Comparison of ENCODE assay signal across 8 cellular contexts in the genomic region with DNA sequence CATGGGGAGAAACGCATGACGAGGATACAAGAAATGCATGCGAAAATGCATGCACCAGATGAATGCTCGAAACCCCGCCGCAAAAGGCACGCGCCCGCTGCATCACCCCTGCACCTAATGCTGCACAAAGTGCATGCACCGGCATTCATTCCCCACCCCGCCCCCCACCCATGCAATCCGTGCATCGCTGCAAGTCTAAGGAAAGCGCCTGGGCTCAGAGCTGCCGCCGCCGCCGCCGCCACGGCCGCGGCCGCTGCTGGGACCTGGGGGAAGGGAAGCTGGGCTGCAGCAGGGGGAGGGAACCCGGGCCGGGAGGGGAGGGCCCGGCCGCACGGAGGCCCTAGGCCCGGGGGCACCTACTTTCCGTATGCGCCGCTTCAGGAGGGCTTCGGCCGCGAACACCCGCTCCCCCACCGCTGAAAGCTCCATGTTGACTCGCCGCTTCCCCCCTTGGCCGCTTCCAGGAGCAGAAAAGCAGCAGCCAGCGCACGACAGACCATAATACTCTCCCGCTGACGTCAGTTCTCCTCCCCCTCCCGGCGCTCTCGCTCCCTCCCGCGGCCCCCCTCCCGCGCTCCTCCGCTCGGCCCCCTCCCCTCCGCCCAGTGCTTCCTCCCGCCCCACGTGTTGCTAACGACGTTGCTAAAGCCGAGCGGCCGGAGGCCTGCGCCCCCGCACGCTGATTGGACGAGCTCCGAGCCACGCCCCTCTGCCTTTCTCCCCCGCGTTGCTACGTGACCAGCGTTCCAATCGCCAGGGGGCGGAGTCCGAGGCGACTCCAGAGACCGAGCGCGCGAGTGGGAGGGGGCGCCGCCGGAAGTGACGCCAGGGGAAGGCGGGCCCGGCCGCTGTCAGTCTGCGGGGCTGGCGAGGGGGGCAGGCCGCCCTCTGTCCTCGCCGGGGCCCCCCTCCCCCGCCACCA. TPM values are rescaled to one million over a fixed set of nuclear protein-coding genes. Genes with fewer than 3 reads are reported as not detected.
DNase-seq lines count a peak whose midpoint lies in the region; ATAC-seq and TF ChIP-seq lines count a peak whose summit lies in the region.

A gene (minus strand): TSS at position 508 of the 922 bp plus-strand sequence. CDS start 79 bp downstream, at position 429.

- CTCF ChIA-PET in GM10248 (lab: Yijun Ruan, JAX): interaction anchor here (0.6 to 1.7 kb wide), 12 partner anchors 10 to 56 kb away, joined by 3 to 7 read pairs (median 4); a partner anchor contains a TSS

- TF ChIP-seq CTCF in GM10248 (IDR thresholded peaks at IDR 0.05; ENCODE audit: control extremely low read depth, extremely low read depth, low read depth, missing control alignments) (peak; percentile 18), osteocyte (IDR thresholded peaks at IDR 0.05) (peak; percentile 30)

- peaks cover 3% of the 10 kb centered on the region for H3K9me3 ChIP-seq in thymus (ENCODE audit: control insufficient read depth)

- H3K27me3 ChIP-seq in thymus (ENCODE audit: control insufficient read depth, insufficient read depth): peaks cover 70% of the 10 kb centered on the region

- peak within 1 kb of the TSS; percentile 81 for H3K4me3 Mint-ChIP-seq in activated naive CD8-positive, alpha-beta T cell treated with anti-CD3 and anti-CD28 coated beads for 36 hours
- H3K4me3 Mint-ChIP-seq in osteocyte (ENCODE audit: unreplicated experiment): peak within 1 kb of the TSS; percentile 82

- peak; percentile 100 for DNase-seq in GM10248 (ENCODE audit: extremely low spot score)
- DNase-seq in NCI-H1105 (lab: John Stamatoyannopoulos, UW): peak; percentile 99
- peak; percentile 99 for DNase-seq in SKM-1 (lab: John Stamatoyannopoulos, UW; ENCODE audit: unreplicated experiment)
- peak; percentile 100 for DNase-seq in activated naive CD8-positive, alpha-beta T cell treated with anti-CD3 and anti-CD28 coated beads for 36 hours
- peak; percentile 100 for DNase-seq in Right ventricle myocardium inferior (ENCODE audit: missing footprints)
- peak; percentile 100 for DNase-seq in osteocyte (ENCODE audit: extremely low spot score, unreplicated experiment)

- WGBS in thymus: under 1% methylated on average over 92 of the region's 92 CpGs

- H3K4me3 ChIP-seq in thymus (ENCODE audit: low read length): peak within 1 kb of the TSS; percentile 67

- peaks cover 34% of the 10 kb centered on the region for H3K4me1 Mint-ChIP-seq in activated naive CD8-positive, alpha-beta T cell treated with anti-CD3 and anti-CD28 coated beads for 36 hours
- H3K4me1 Mint-ChIP-seq in osteocyte (ENCODE audit: unreplicated experiment): peaks cover 48% of the 10 kb centered on the region

- ATAC-seq in HG02623 (IDR thresholded peaks at IDR 0.05; ENCODE audit: unreplicated experiment) (peak; percentile 79), Right ventricle myocardium inferior (peak; percentile 98)

- POLR2A ChIA-PET in GM10248 (lab: Yijun Ruan, JAX): interaction anchor here (0.6 to 1.4 kb wide), 4 partner anchors 31 to 310 kb away, joined by 3 to 10 read pairs (median 4); a partner anchor contains a TSS

- H3K27ac ChIP-seq in thymus (ENCODE audit: low read depth): peak within 1 kb of the TSS; percentile 86

- H3K27me3 Mint-ChIP-seq in activated naive CD8-positive, alpha-beta T cell treated with anti-CD3 and anti-CD28 coated beads for 36 hours: peaks cover 48% of the 10 kb centered on the region
- H3K27me3 Mint-ChIP-seq in osteocyte (ENCODE audit: unreplicated experiment): peaks cover 31% of the 10 kb centered on the region

- H3K27ac Mint-ChIP-seq in activated naive CD8-positive, alpha-beta T cell treated with anti-CD3 and anti-CD28 coated beads for 36 hours: peak within 1 kb of the TSS; percentile 82
- peak within 1 kb of the TSS; percentile 83 for H3K27ac Mint-ChIP-seq in osteocyte (ENCODE audit: unreplicated experiment)

- intact Hi-C loops in Right ventricle myocardium inferior (cut with DNase I): loop anchor here (2.0 to 10.0 kb wide), 2 partner anchors 42 to 118 kb away; a partner anchor contains a TSS

- no peaks in the 10 kb centered on the region for H3K36me3 Mint-ChIP-seq in activated naive CD8-positive, alpha-beta T cell treated with anti-CD3 and anti-CD28 coated beads for 36 hours
- H3K36me3 Mint-ChIP-seq in osteocyte (ENCODE audit: unreplicated experiment): no peaks in the 10 kb centered on the region

- no peaks in the 10 kb centered on the region for H3K9me3 Mint-ChIP-seq in activated naive CD8-positive, alpha-beta T cell treated with anti-CD3 and anti-CD28 coated beads for 36 hours
- H3K9me3 Mint-ChIP-seq in osteocyte (ENCODE audit: unreplicated experiment): no peaks in the 10 kb centered on the region

- peaks cover 15% of the 10 kb centered on the region for H3K36me3 ChIP-seq in thymus (ENCODE audit: control insufficient read depth, insufficient read depth)

- H3K4me1 ChIP-seq in thymus (ENCODE audit: control insufficient read depth, insufficient read depth, low read length): peaks cover 43% of the 10 kb centered on the region

RNA-seq across cellular contexts. Expression of the gene that starts here (rescaled TPM):
- total RNA-seq in activated naive CD8-positive, alpha-beta T cell treated with anti-CD3 and anti-CD28 coated beads for 36 hours: 1 to 10 TPM; 3.5 to 4.1 TPM
- total RNA-seq in Right ventricle myocardium inferior: 5.3 TPM
- total RNA-seq in osteocyte: 5.4 and 6.3 TPM in 2 replicates
- polyA plus RNA-seq in thymus: 12.8 TPM

Comparison
In these comparisons a context has a peak if more than half of its experiments do, and no peak if none do; other contexts are left out.
1. Peak in every context shown above with its lines: DNase-seq, ATAC-seq, H3K4me3 ChIP-seq and H3K27ac ChIP-seq.